Comparison of ENCODE assay signal across 8 cellular contexts in the genomic region with DNA sequence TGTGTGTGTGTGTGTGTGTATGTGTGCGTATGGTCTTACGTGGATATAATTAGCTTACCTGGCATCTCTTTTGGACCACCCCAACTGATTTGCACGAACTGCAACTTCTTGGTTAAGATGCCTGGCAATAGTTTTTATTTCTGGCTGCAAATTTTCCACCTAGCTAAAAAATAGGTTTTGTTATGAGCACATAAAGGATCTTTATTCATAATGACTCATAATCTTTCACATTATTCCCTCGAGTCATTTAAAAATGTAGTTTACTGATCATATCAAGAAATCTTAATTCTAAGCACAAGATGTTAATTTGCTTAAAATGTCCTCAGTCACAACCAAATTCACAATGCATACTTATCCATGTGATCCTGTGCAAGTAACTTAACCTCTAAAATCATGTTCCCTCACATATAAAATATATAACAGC. TPM values are rescaled to one million over a fixed set of nuclear protein-coding genes. Genes with fewer than 3 reads are reported as not detected.
A peak's percentile ranks its signal among the peaks of the same experiment; 100 is the strongest.
DNase-seq lines count a peak whose midpoint lies in the region; ATAC-seq and TF ChIP-seq lines count a peak whose summit lies in the region.

No MANE protein-coding gene starts in this region.

- CTCF ChIA-PET in activated B cell treated with CpG ODN at 0.5 μM for 24 hours (lab: Charles Lee), result no interaction called here

- peak overlapping the region; percentile 97 for H3K27ac Mint-ChIP-seq in activated B cell treated with CpG ODN at 0.5 μM for 24 hours

- no peak for TF ChIP-seq CTCF in activated B cell treated with CpG ODN at 0.5 μM for 24 hours (IDR thresholded peaks at IDR 0.05)
- TF ChIP-seq CTCF in fibroblast of villous mesenchyme (IDR thresholded peaks at IDR 0.05; ENCODE audit: insufficient read depth, low read depth, low read length), result no peak

- DNase-seq in NCI-H146 treated with DMSO at 0.1 percent for 48 hours (lab: John Stamatoyannopoulos, UW; ENCODE audit: unreplicated experiment) (peak; percentile 30), NCI-H146 (lab: John Stamatoyannopoulos, UW) (no peak), activated B cell treated with CpG ODN at 0.5 μM for 24 hours (no peak), fibroblast of villous mesenchyme (ENCODE audit: low read depth) (no peak), NCI-H524 treated with DMSO at 0.1 percent for 48 hours (lab: John Stamatoyannopoulos, UW) (no peak)
- DNase-seq in activated CD8-positive, alpha-beta memory T cell treated with anti-CD3 and anti-CD28 coated beads for 24 hours, result no peak

- no peak for ATAC-seq in activated B cell treated with CpG ODN at 0.5 μM for 24 hours (ENCODE audit: low read depth)
- no peak for ATAC-seq in GM19397 (IDR thresholded peaks at IDR 0.05; ENCODE audit: unreplicated experiment)

- H3K27ac ChIP-seq in skin epidermis, result peak overlapping the region in 20 of 21 experiments; percentile 87 to 97 (median 94)

- H3K9me3 Mint-ChIP-seq in activated B cell treated with CpG ODN at 0.5 μM for 24 hours, result no peaks in the 10 kb centered on the region

- peaks cover 38% of the 10 kb centered on the region for H3K4me1 Mint-ChIP-seq in activated B cell treated with CpG ODN at 0.5 μM for 24 hours

- peaks cover 36% of the 10 kb centered on the region for H3K36me3 Mint-ChIP-seq in activated B cell treated with CpG ODN at 0.5 μM for 24 hours (ENCODE audit: low read depth)

- POLR2A ChIA-PET in activated B cell treated with CpG ODN at 0.5 μM for 24 hours (lab: Charles Lee), result interaction anchor here (0.6 to 5.7 kb wide), 2 partner anchors 191 to 204 kb away, joined by 8 to 69 read pairs; partner anchors contain the start of gene ANKRD17

- intact Hi-C loops in activated B cell treated with CpG ODN at 0.5 μM for 24 hours (cut with micrococcal nuclease), result loop anchor here (2.0 to 5.0 kb wide), 3 partner anchors 956 to 1377 kb away; partner anchors contain the start of genes AREG and MTHFD2L

- peak overlapping the region; percentile 89 for H3K4me3 Mint-ChIP-seq in activated B cell treated with CpG ODN at 0.5 μM for 24 hours

- no peaks in the 10 kb centered on the region for H3K27me3 Mint-ChIP-seq in activated B cell treated with CpG ODN at 0.5 μM for 24 hours

- H3K4me3 ChIP-seq in fibroblast of villous mesenchyme (ENCODE audit: low read depth, low read length) (peak overlapping the region; percentile 77), skin epidermis (peak overlapping the region; percentile 55 to 93 (median 76))

RNA-seq across cellular contexts. Expression of gene COX18, which starts 1.5 kb away (rescaled TPM):
- 12.2 and 13.5 TPM in 2 replicates for total RNA-seq in activated B cell treated with CpG ODN at 0.5 μM for 24 hours
- 31.6 and 36.3 TPM in 2 replicates for total RNA-seq in fibroblast of villous mesenchyme
